ENCODE assay signal across 20 cellular contexts in genomic region chr7:21912931-21913780, GRCh38. TPM values are rescaled to one million over a fixed set of nuclear protein-coding genes. Genes with fewer than 3 reads are reported as not detected.
DNase-seq lines count a peak whose midpoint lies in the region; ATAC-seq, FAIRE-seq and TF ChIP-seq lines count a peak whose summit lies in the region.
"Had no signal": no experiment of that assay in that cellular context is flagged by ENCODE, and none has a peak within 500 bp of the region (broad histone marks: within the 10 kb centered on the region; RNA-seq: fewer than 3 reads in every experiment).

No MANE protein-coding gene starts in this region.

- POLR2A ChIA-PET in A673 (lab: Charles Lee; ENCODE audit: low non-redundant PET), result no interaction called here

- H3K4me3 Mint-ChIP-seq in GM23338 (no peak overlapping the region), nephron (no peak overlapping the region)
- H3K4me3 Mint-ChIP-seq: CD8-positive, alpha-beta T cell; H9 had no signal

- no peak overlapping the region for H3K4me2 ChIP-seq in GM23338
- no peak overlapping the region for H3K4me2 ChIP-seq in OCI-LY1 (ENCODE audit: low read length)

- no peak for TF ChIP-seq POLR2A in H54 (IDR thresholded peaks at IDR 0.05; ENCODE audit: low read depth, low read length)

- H3F3A ChIP-seq in GM23338 (replicated peaks; ENCODE audit: low read depth) (no peaks in the 10 kb centered on the region), OCI-LY1 (ENCODE audit: insufficient read depth, low read length) (no peaks in the 10 kb centered on the region)

- H3K27me3 ChIP-seq in A673 (replicated peaks; ENCODE audit: insufficient read depth, low read depth, low read length, poor library complexity) (peaks cover 13% of the 10 kb centered on the region), GM23338 (ENCODE audit: insufficient read depth) (no peaks in the 10 kb centered on the region), OCI-LY1 (ENCODE audit: insufficient read depth, low read length) (no peaks in the 10 kb centered on the region)

- H3K36me3 Mint-ChIP-seq in GM23338 (ENCODE audit: low read depth) (peaks cover 82% of the 10 kb centered on the region), nephron (ENCODE audit: low read depth) (peaks cover 67% of the 10 kb centered on the region)

- H3K79me2 ChIP-seq in GM23338 (replicated peaks; ENCODE audit: insufficient read depth), result peaks cover 53% of the 10 kb centered on the region
- H3K79me2 ChIP-seq in OCI-LY1 (ENCODE audit: insufficient read depth, low read length), result no peaks in the 10 kb centered on the region

- H3K9me3 ChIP-seq in A673 (ENCODE audit: low read depth, low read length, poor library complexity, severe bottlenecking) (no peaks in the 10 kb centered on the region), OCI-LY1 (ENCODE audit: low read length) (no peaks in the 10 kb centered on the region)

- H3K4me1 ChIP-seq in A673 (ENCODE audit: insufficient read depth, low read length, poor library complexity, severe bottlenecking), result peaks cover 29% of the 10 kb centered on the region
- no peaks in the 10 kb centered on the region for H3K4me1 ChIP-seq in GM23338 (ENCODE audit: insufficient read depth)
- peaks cover 31% of the 10 kb centered on the region for H3K4me1 ChIP-seq in OCI-LY1 (ENCODE audit: insufficient read depth, low read length, severe bottlenecking)

- H3K36me3 ChIP-seq in A673 (ENCODE audit: insufficient read depth, low read length, poor library complexity, severe bottlenecking) (peaks cover 4% of the 10 kb centered on the region), GM23338 (ENCODE audit: insufficient read depth) (peaks cover 17% of the 10 kb centered on the region), OCI-LY1 (ENCODE audit: insufficient read depth, low read length) (peaks cover 20% of the 10 kb centered on the region)

- H4K20me1 ChIP-seq in GM23338 (replicated peaks; ENCODE audit: insufficient read depth) (peaks cover 11% of the 10 kb centered on the region), OCI-LY1 (ENCODE audit: insufficient read depth, low read length) (no peaks in the 10 kb centered on the region)

- TF ChIP-seq CTCF in A673 (conservative IDR thresholded peaks at IDR 0.05; ENCODE audit: low read depth, low read length) (no peak), GM23338 (conservative IDR thresholded peaks at IDR 0.05; ENCODE audit: low read depth in 2 of 2) (no peak), OCI-LY1 (IDR thresholded peaks at IDR 0.05; ENCODE audit: low read length) (no peak), nephron (IDR thresholded peaks at IDR 0.05; ENCODE audit: unreplicated experiment in 3 of 3) (no peak)

- no TSS peak for BruUV-seq in A673 (replicated peaks; lab: Mats Ljungman, UMichigan)

- H3K27ac ChIP-seq in A673 (ENCODE audit: low read depth, low read length, poor library complexity, severe bottlenecking) (peak overlapping the region; percentile 59), GM23338 (ENCODE audit: low read depth) (no peak overlapping the region), OCI-LY1 (ENCODE audit: low read depth, low read length, poor library complexity, severe bottlenecking) (peak overlapping the region; percentile 57)

- CTCF ChIA-PET in A673 (lab: Charles Lee), result no interaction called here

- H2AFZ ChIP-seq in GM23338, result no peak overlapping the region
- no peak overlapping the region for H2AFZ ChIP-seq in OCI-LY1 (ENCODE audit: low read length)

- no peak overlapping the region for H3K4me3 ChIP-seq in A673 (ENCODE audit: low read depth, low read length, poor library complexity, severe bottlenecking)
- H3K4me3 ChIP-seq in GM23338, result no peak overlapping the region
- no peak overlapping the region for H3K4me3 ChIP-seq in OCI-LY1 (ENCODE audit: low read depth, low read length, poor library complexity, severe bottlenecking)

- H3K9ac ChIP-seq in OCI-LY1 (ENCODE audit: low read length), result no peak overlapping the region; the same call in 1 of the 2 replicates

- H3K9me2 ChIP-seq in GM23338 (ENCODE audit: insufficient read depth) (no peaks in the 10 kb centered on the region), OCI-LY1 (ENCODE audit: low read depth, low read length) (no peaks in the 10 kb centered on the region)

- no peak for FAIRE-seq in H54 (lab: Jason Lieb, UNC)
- FAIRE-seq: D721Med, RCC 7860 had no signal

- intact Hi-C loops in A673 (cut with micrococcal nuclease; ENCODE audit: unreplicated experiment), result loop anchor here (2.0 to 5.0 kb wide), 3 partner anchors 32 to 141 kb away; partner anchors contain the start of gene CDCA7L

- no peak for ATAC-seq in GM23338
- no peak for ATAC-seq in GM21619 (IDR thresholded peaks at IDR 0.05; ENCODE audit: unreplicated experiment)
- ATAC-seq: CD8-positive, alpha-beta T cell had no signal

- H3K27ac Mint-ChIP-seq in GM23338, result peak overlapping the region; percentile 71; the same call in 1 of the 2 replicates
- H3K27ac Mint-ChIP-seq in nephron, result peak overlapping the region; percentile 12 to 49 (median 25)
- H3K27ac Mint-ChIP-seq: CD8-positive, alpha-beta T cell; H9 had no signal

- H3K9me3 Mint-ChIP-seq in GM23338, result no peaks in the 10 kb centered on the region
- no peaks in the 10 kb centered on the region for H3K9me3 Mint-ChIP-seq in nephron
- H3K9me3 Mint-ChIP-seq: CD8-positive, alpha-beta T cell; H9 had no signal

- peaks cover 7% of the 10 kb centered on the region; the same call in 1 of the 3 replicates for H3K4me1 Mint-ChIP-seq in GM23338
- H3K4me1 Mint-ChIP-seq in nephron, result peaks cover 13% of the 10 kb centered on the region

- DNase-seq in A673 (ENCODE audit: low spot score), result peak; percentile 38
- no peak for DNase-seq in GM23338 (ENCODE audit: low spot score)
- DNase-seq in NK-92 treated with Interleukin-12 subunit alpha and Interleukin-12 subunit beta, amount 100 ng/mL, for 24 hours (lab: John Stamatoyannopoulos, UW), result no peak
- no peak for DNase-seq in H54 (ENCODE audit: insufficient read length, low spot score)
- no peak for DNase-seq in NCI-H524 (lab: John Stamatoyannopoulos, UW)
- DNase-seq: AML-193; CD8-positive, alpha-beta T cell; DND-41; GF-D8; H9; NCI-H1436 treated with DMSO at 0.1 percent for 48 hours; NCI-H2081 treated with DMSO at 0.1 percent for 48 hours; NCI-H345; NCI-H774; SHP77 treated with DMSO at 0.1 percent for 48 hours had no signal

- peaks cover 2% of the 10 kb centered on the region for H3K27me3 Mint-ChIP-seq in GM23338 (ENCODE audit: insufficient read depth, low read depth, poor library complexity)
- H3K27me3 Mint-ChIP-seq in nephron (ENCODE audit: low read depth), result peaks cover 4% of the 10 kb centered on the region

TF ChIP-seq in GM23338, 12 proteins besides CTCF, POLR2A, EP300 and RAD21:
- TF ChIP-seq CREB1 (CRISPR knock-in tag; IDR thresholded peaks at IDR 0.05; ENCODE audit: low read depth), result no peak
- no peak for TF ChIP-seq NANOG (IDR thresholded peaks at IDR 0.05; ENCODE audit: borderline replicate concordance)
- TF ChIP-seq EZH2 (IDR thresholded peaks at IDR 0.05; ENCODE audit: low read depth, unreplicated experiment), result no peak
- TF ChIP-seq REST (IDR thresholded peaks at IDR 0.05; ENCODE audit: unreplicated experiment), result no peak
- no peak for TF ChIP-seq ZNF114 (CRISPR knock-in tag; IDR thresholded peaks at IDR 0.05)
- TF ChIP-seq ETS1 (IDR thresholded peaks at IDR 0.05), result no peak
- TF ChIP-seq JUNB (IDR thresholded peaks at IDR 0.05; ENCODE audit: unreplicated experiment), result no peak
TF ChIP-seq in GM23338: peak in this region for 0.

RNA-seq across cellular contexts. Expression of gene CDCA7L, which starts 32.5 kb away (rescaled TPM):
- total RNA-seq in A673 (2021), result 80.9 and 89.2 TPM in 2 replicates
- 174 and 202 TPM in 2 replicates for total RNA-seq in GM23338 (2014; rRNA removed; shearing (Covaris generic))
- polyA plus RNA-seq in GM23338 (2016; fragmentation: Nextera tagmentation; extraction: Ambion mirVana), result 187 and 194 TPM in 2 replicates
